Comparison of ENCODE assay signal across 13 cellular contexts in genomic region chr11:60370811-60371297, GRCh38. TPM values are rescaled to one million over a fixed set of nuclear protein-coding genes. Genes with fewer than 3 reads are reported as not detected.
DNase-seq lines count a peak whose midpoint lies in the region; ATAC-seq and FAIRE-seq lines count a peak whose summit lies in the region.
"Had no signal": no experiment of that assay in that cellular context is flagged by ENCODE, and none has a peak within 500 bp of the region (broad histone marks: within the 10 kb centered on the region; RNA-seq: fewer than 3 reads in every experiment).

No MANE protein-coding gene starts in this region.

- no peaks in the 10 kb centered on the region for H3K9me3 Mint-ChIP-seq in effector memory CD8-positive, alpha-beta T cell
- H3K9me3 Mint-ChIP-seq: activated naive CD4-positive, alpha-beta T cell treated with anti-CD3 and anti-CD28 coated beads, Interleukin-2, amount 50 U/mL, for 24 hours; CD8-positive, alpha-beta memory T cell had no signal

- intact Hi-C loops in aorta (cut with DNase I) = no loop called here

- DNase-seq in LHCN-M2 (ENCODE audit: low read depth) (peak; percentile 79), NCI-H748 treated with DMSO at 0.1 percent for 48 hours (lab: John Stamatoyannopoulos, UW) (peak; percentile 100), small intestine (peak; percentile 42), aorta (no peak), Kasumi-1 (lab: John Stamatoyannopoulos, UW) (no peak), NOMO-1 treated with DMSO at 0.1 percent for 48 hours (lab: John Stamatoyannopoulos, UW; ENCODE audit: unreplicated experiment) (no peak)
- DNase-seq in effector memory CD8-positive, alpha-beta T cell = no peak
- DNase-seq: CD8-positive, alpha-beta memory T cell; gastrocnemius medialis; T-helper 2 cell had no signal

- peaks cover 15% of the 10 kb centered on the region for H3K4me1 ChIP-seq in endocrine pancreas (ENCODE audit: control insufficient read depth, insufficient read depth, low read length)
- H3K4me1 ChIP-seq in small intestine (ENCODE audit: control insufficient read depth in 2 of 2, insufficient read depth in 1 of 2, low read depth in 1 of 2, low read length in 1 of 2) = no peaks in the 10 kb centered on the region
- no peaks in the 10 kb centered on the region for H3K4me1 ChIP-seq in aorta (ENCODE audit: control insufficient read depth in 1 of 2, insufficient read depth in 2 of 2, low read length in 2 of 2)
- H3K4me1 ChIP-seq: gastrocnemius medialis had no signal

- no peak for FAIRE-seq in small intestine (lab: Jason Lieb, UNC)

- H3K9ac ChIP-seq in endocrine pancreas (ENCODE audit: control insufficient read depth, insufficient read depth, low read length) = no peak overlapping the region
- H3K9ac ChIP-seq: KMS-11 had no signal

- H3K36me3 ChIP-seq in endocrine pancreas (ENCODE audit: control insufficient read depth, insufficient read depth, low read length) (no peaks in the 10 kb centered on the region), small intestine (ENCODE audit: control insufficient read depth in 2 of 2, insufficient read depth in 2 of 2, low read length in 2 of 2) (no peaks in the 10 kb centered on the region), aorta (ENCODE audit: control insufficient read depth in 1 of 2, insufficient read depth in 2 of 2, low read length in 1 of 2) (no peaks in the 10 kb centered on the region)
- H3K36me3 ChIP-seq: gastrocnemius medialis had no signal

- no peaks in the 10 kb centered on the region for H3K36me3 Mint-ChIP-seq in effector memory CD8-positive, alpha-beta T cell (ENCODE audit: insufficient read depth)
- H3K36me3 Mint-ChIP-seq: activated naive CD4-positive, alpha-beta T cell treated with anti-CD3 and anti-CD28 coated beads, Interleukin-2, amount 50 U/mL, for 24 hours; CD8-positive, alpha-beta memory T cell had no signal

- H3K27me3 Mint-ChIP-seq in effector memory CD8-positive, alpha-beta T cell = peaks cover 46 to 51% of the 10 kb centered on the region in 2 donors

- no peaks in the 10 kb centered on the region for H3K27me3 ChIP-seq in endocrine pancreas (ENCODE audit: control insufficient read depth, insufficient read depth, low read length)
- no peaks in the 10 kb centered on the region for H3K27me3 ChIP-seq in small intestine (ENCODE audit: control insufficient read depth in 2 of 2, insufficient read depth in 2 of 2, low read length in 2 of 2)
- H3K27me3 ChIP-seq in aorta (ENCODE audit: control insufficient read depth in 1 of 2, insufficient read depth in 2 of 2, low read length in 1 of 2) = no peaks in the 10 kb centered on the region
- H3K27me3 ChIP-seq: gastrocnemius medialis had no signal

- H3K4me3 Mint-ChIP-seq in effector memory CD8-positive, alpha-beta T cell = no peak overlapping the region
- H3K4me3 Mint-ChIP-seq: activated naive CD4-positive, alpha-beta T cell treated with anti-CD3 and anti-CD28 coated beads, Interleukin-2, amount 50 U/mL, for 24 hours; CD8-positive, alpha-beta memory T cell had no signal

- WGBS in small intestine, 3 donors = 10 to 34% (median 27%) methylated on average over 5 of the region's 5 CpGs
- WGBS in aorta, 2 donors = 6 to 12% methylated on average over 5 of the region's 5 CpGs

- no peaks in the 10 kb centered on the region for H3K4me1 Mint-ChIP-seq in effector memory CD8-positive, alpha-beta T cell (ENCODE audit: low read depth in 2 of 2)
- H3K4me1 Mint-ChIP-seq: activated naive CD4-positive, alpha-beta T cell treated with anti-CD3 and anti-CD28 coated beads, Interleukin-2, amount 50 U/mL, for 24 hours; CD8-positive, alpha-beta memory T cell had no signal

- no peaks in the 10 kb centered on the region for H3K9me3 ChIP-seq in endocrine pancreas (ENCODE audit: control insufficient read depth, low read length)
- no peaks in the 10 kb centered on the region for H3K9me3 ChIP-seq in small intestine (ENCODE audit: control insufficient read depth, low read depth)
- no peaks in the 10 kb centered on the region for H3K9me3 ChIP-seq in aorta (ENCODE audit: control insufficient read depth, low read length)
- H3K9me3 ChIP-seq: gastrocnemius medialis had no signal

- H3K4me3 ChIP-seq in endocrine pancreas (ENCODE audit: control insufficient read depth, insufficient read depth, low read length) (peak overlapping the region; percentile 7), small intestine (ENCODE audit: low read depth in 1 of 2, low read length in 2 of 2) (no peak overlapping the region), aorta (ENCODE audit: low read length in 2 of 2) (no peak overlapping the region)
- H3K4me3 ChIP-seq: gastrocnemius medialis had no signal

- H3K27ac Mint-ChIP-seq in effector memory CD8-positive, alpha-beta T cell = no peak overlapping the region
- H3K27ac Mint-ChIP-seq: activated naive CD4-positive, alpha-beta T cell treated with anti-CD3 and anti-CD28 coated beads, Interleukin-2, amount 50 U/mL, for 24 hours; CD8-positive, alpha-beta memory T cell had no signal

- ATAC-seq in aorta (ENCODE audit: low FRiP score) = no peak
- no peak for ATAC-seq in effector memory CD8-positive, alpha-beta T cell (replicated peaks)
- ATAC-seq: gastrocnemius medialis had no signal

- H3K27ac ChIP-seq in small intestine (ENCODE audit: low read depth in 1 of 2, low read length in 1 of 2) = no peak overlapping the region
- no peak overlapping the region for H3K27ac ChIP-seq in aorta (ENCODE audit: low read depth in 1 of 2, low read length in 2 of 2)
- H3K27ac ChIP-seq: gastrocnemius medialis, KMS-11 had no signal

RNA-seq across cellular contexts. Expression of gene MS4A7, which starts 7.5 kb away (rescaled TPM):
- not detected in 2 replicates for total RNA-seq in LHCN-M2 (2014; rRNA removed)
- polyA plus RNA-seq in LHCN-M2 (2012) = not detected
- 10 to 100 TPM in 1 of 3 donors, 1 to 10 TPM in 2; 2.2 to 10.8 (median 8.7) TPM for polyA plus RNA-seq in small intestine
- 100 to 1,000 TPM in 1 of 2 donors, 10 to 100 TPM in 1; 78.1 to 121 TPM for total RNA-seq in aorta
- 10 to 100 TPM in 1 of 2 donors, 1 to 10 TPM in 1; 7.9 to 33.6 TPM for polyA plus RNA-seq in aorta
- polyA plus RNA-seq: CD8-positive, alpha-beta memory T cell had no signal

RNA-seq across cellular contexts. Expression of gene MS4A14, which starts 25.4 kb away (rescaled TPM):
- total RNA-seq in LHCN-M2 (2014; rRNA removed) = 0.11 TPM in 1 of 2 replicates, not detected in the other
- not detected for polyA plus RNA-seq in LHCN-M2 (2012)
- polyA plus RNA-seq in small intestine = under 1 TPM in 1 of 3 donors, not detected in 2; 0.12 TPM
- 10 to 100 TPM in 1 of 2 donors, 1 to 10 TPM in 1; 4.1 to 13.7 TPM for total RNA-seq in aorta
- polyA plus RNA-seq in aorta = under 1 TPM in 1 of 2 donors, not detected in 1; 0.63 TPM
- total RNA-seq: CD8-positive, alpha-beta memory T cell had no signal
- polyA plus RNA-seq: CD8-positive, alpha-beta memory T cell had no signal

RNA-seq across cellular contexts. Expression of gene MS4A6E, which starts 43.8 kb away (rescaled TPM):
- total RNA-seq in LHCN-M2 (2014; rRNA removed) = not detected in 2 replicates
- not detected for polyA plus RNA-seq in LHCN-M2 (2012)
- polyA plus RNA-seq in small intestine = under 1 TPM in 1 of 3 donors, not detected in 2; 0.18 TPM
- total RNA-seq in aorta = 1 to 10 TPM in 1 of 2 donors, not detected in 1; 1.3 TPM
- not detected for polyA plus RNA-seq in aorta
- total RNA-seq: CD8-positive, alpha-beta memory T cell; gastrocnemius medialis had no signal
- polyA plus RNA-seq: CD8-positive, alpha-beta memory T cell had no signal

RNA-seq across cellular contexts. Expression of gene MS4A5, which starts 58.5 kb away (rescaled TPM):
- total RNA-seq in LHCN-M2 (2014; rRNA removed) (not detected in 2 replicates), aorta (not detected)
- polyA plus RNA-seq in LHCN-M2 (2012) = not detected
- polyA plus RNA-seq in small intestine (not detected), aorta (not detected)
- total RNA-seq: CD8-positive, alpha-beta memory T cell; gastrocnemius medialis had no signal
- polyA plus RNA-seq: CD8-positive, alpha-beta memory T cell had no signal

Comparison
In these comparisons a context has a peak if more than half of its experiments do, and no peak if none do; other contexts are left out.
1. DNase-seq: peak in LHCN-M2 (single experiment), NCI-H748 treated with DMSO at 0.1 percent for 48 hours (single experiment) and small intestine (single experiment); none in aorta (0 of 2), Kasumi-1 (0 of 2), NOMO-1 treated with DMSO at 0.1 percent for 48 hours (single experiment) and effector memory CD8-positive, alpha-beta T cell (0 of 3).
2. RNA of gene MS4A7, which starts 7.5 kb away (total RNA-seq): 78.1 to 121 TPM in aorta; not detected in LHCN-M2; every median in the first group is over 10 times any median in the second.